ENCODE assay signal across 1 cellular context in genomic region chr5:882253-883185, GRCh38.
TF ChIP-seq lines count a peak whose summit lies in the region.

No MANE protein-coding gene starts in this region.

TF ChIP-seq in HEK293, 187 proteins besides CTCF, POLR2A, EP300 and RAD21 (continued from another document):
- no peak for TF ChIP-seq PRDM4 (tag by site-specific recombination; IDR thresholded peaks at IDR 0.05)
